ENCODE assay signal across 26 cellular contexts in the genomic region with DNA sequence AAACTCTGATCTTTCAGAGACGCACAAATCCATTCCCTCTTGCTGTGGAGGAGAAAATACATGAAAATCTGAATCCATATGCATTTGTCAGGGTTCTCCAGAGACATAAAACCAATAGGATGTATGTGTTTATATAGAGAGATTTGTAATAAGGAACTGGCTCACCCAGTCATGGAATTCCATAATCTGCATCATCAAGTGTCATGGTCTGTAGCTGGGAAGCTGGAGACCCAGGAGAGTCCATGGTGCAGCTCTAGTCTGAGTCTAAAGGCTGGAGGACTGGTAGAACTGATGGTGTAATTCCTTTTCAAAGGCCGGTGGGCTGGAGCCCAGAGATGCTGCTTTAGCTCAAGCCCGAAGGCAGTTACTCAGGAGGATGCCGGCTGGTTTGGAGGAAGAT.
DNase-seq lines count a peak whose midpoint lies in the region; ATAC-seq and TF ChIP-seq lines count a peak whose summit lies in the region.
"Had no signal": no experiment of that assay in that cellular context is flagged by ENCODE, and none has a peak within 500 bp of the region (broad histone marks: within the 10 kb centered on the region; RNA-seq: fewer than 3 reads in every experiment).

No MANE protein-coding gene starts in this region.

- POLR2A ChIA-PET in WTC11 (lab: Charles Lee), result no interaction called here

- H3K4me3 Mint-ChIP-seq in WTC11, result no peak overlapping the region
- H3K4me3 Mint-ChIP-seq: activated CD8-positive, alpha-beta T cell treated with anti-CD3 and anti-CD28 coated beads for 36 hours; stimulated activated naive CD8-positive, alpha-beta T cell treated with anti-CD3 and anti-CD28 coated beads, Interleukin-15, Interleukin-2, amounts not matched to agents 100 ng/mL and 50 ng/mL, for 24 hours had no signal

- ATAC-seq in WTC11 (no peak), HG02852 (IDR thresholded peaks at IDR 0.05; ENCODE audit: unreplicated experiment) (no peak)
- ATAC-seq in activated CD4-positive, CD25-positive, alpha-beta regulatory T cell treated with anti-CD3 and anti-CD28 coated beads, Interleukin-2, amount 50 U/mL, for 24 hours, result no peak
- ATAC-seq: activated CD8-positive, alpha-beta T cell treated with anti-CD3 and anti-CD28 coated beads for 36 hours; left lung; PC-3; right cardiac atrium had no signal

- peak; percentile 62 for DNase-seq in HCEC 1CT
- DNase-seq in WTC11 (ENCODE audit: low spot score), result no peak
- DNase-seq in hepatic stellate cell (ENCODE audit: low spot score), result peak; percentile 50
- no peak for DNase-seq in activated gamma-delta T cell treated with Interleukin-2 at 50 U/mL for 16 hours
- DNase-seq in dedifferentiated amniotic fluid mesenchymal stem cell (ENCODE audit: extremely low spot score), result no peak
- DNase-seq: activated CD8-positive, alpha-beta T cell treated with anti-CD3 and anti-CD28 coated beads for 36 hours; activated naive CD4-positive, alpha-beta T cell treated with anti-CD3 and anti-CD28 coated beads, Interleukin-2, amount 50 U/mL, for 16 hours; amniotic stem cell; DMS 273 treated with DMSO at 0.1 percent for 48 hours; effector CD4-positive, alpha-beta T cell; islet precursor cell; KBM-7; left lung; NCI-H1930; NCI-H524 treated with DMSO at 0.1 percent for 48 hours; PC-3; posterior cingulate gyrus; right cardiac atrium; SHP77; spleen; stimulated activated CD4-positive, alpha-beta T cell treated with anti-CD3 and anti-CD28 coated beads, Interleukin-2, amount 100 ng/mL, for 24 hours; stimulated activated CD8-positive, alpha-beta memory T cell treated with anti-CD3 and anti-CD28 coated beads, Interleukin-4, amount 100 ng/mL, for 48 hours; T-helper 2 cell had no signal

- H3K36me3 Mint-ChIP-seq in WTC11, result peaks cover 10% of the 10 kb centered on the region

- TF ChIP-seq CTCF in WTC11 (IDR thresholded peaks at IDR 0.05), result no peak

- no peaks in the 10 kb centered on the region for H3K9me3 Mint-ChIP-seq in WTC11
- H3K9me3 Mint-ChIP-seq: activated CD8-positive, alpha-beta T cell treated with anti-CD3 and anti-CD28 coated beads for 36 hours; stimulated activated naive CD8-positive, alpha-beta T cell treated with anti-CD3 and anti-CD28 coated beads, Interleukin-15, Interleukin-2, amounts not matched to agents 100 ng/mL and 50 ng/mL, for 24 hours had no signal

- peaks cover 80% of the 10 kb centered on the region for H3K4me1 Mint-ChIP-seq in WTC11

- CTCF ChIA-PET in WTC11 (lab: Charles Lee), result interaction anchor here (0.7 kb wide), 1 partner anchor 62 kb away, joined by 3 read pairs; no protein-coding TSS in a partner anchor

- H3K27ac Mint-ChIP-seq in WTC11, result peak overlapping the region; percentile 52; the same call in 1 of the 2 replicates
- H3K27ac Mint-ChIP-seq: activated CD8-positive, alpha-beta T cell treated with anti-CD3 and anti-CD28 coated beads for 36 hours; stimulated activated naive CD8-positive, alpha-beta T cell treated with anti-CD3 and anti-CD28 coated beads, Interleukin-15, Interleukin-2, amounts not matched to agents 100 ng/mL and 50 ng/mL, for 24 hours had no signal

- H3K27me3 Mint-ChIP-seq in WTC11 (ENCODE audit: low read depth), result no peaks in the 10 kb centered on the region
- H3K27me3 Mint-ChIP-seq: activated CD8-positive, alpha-beta T cell treated with anti-CD3 and anti-CD28 coated beads for 36 hours; stimulated activated naive CD8-positive, alpha-beta T cell treated with anti-CD3 and anti-CD28 coated beads, Interleukin-15, Interleukin-2, amounts not matched to agents 100 ng/mL and 50 ng/mL, for 24 hours had no signal

TF ChIP-seq in WTC11, 78 proteins besides CTCF, POLR2A, EP300 and RAD21:
- TF ChIP-seq GABPB1 (CRISPR knock-in tag; IDR thresholded peaks at IDR 0.05) (no peak), IRF2 (CRISPR knock-in tag; IDR thresholded peaks at IDR 0.05; ENCODE audit: borderline replicate concordance, low read depth) (no peak), FOXJ3 (CRISPR knock-in tag; IDR thresholded peaks at IDR 0.05; ENCODE audit: borderline replicate concordance) (no peak)
- TF ChIP-seq, protein P1, sequence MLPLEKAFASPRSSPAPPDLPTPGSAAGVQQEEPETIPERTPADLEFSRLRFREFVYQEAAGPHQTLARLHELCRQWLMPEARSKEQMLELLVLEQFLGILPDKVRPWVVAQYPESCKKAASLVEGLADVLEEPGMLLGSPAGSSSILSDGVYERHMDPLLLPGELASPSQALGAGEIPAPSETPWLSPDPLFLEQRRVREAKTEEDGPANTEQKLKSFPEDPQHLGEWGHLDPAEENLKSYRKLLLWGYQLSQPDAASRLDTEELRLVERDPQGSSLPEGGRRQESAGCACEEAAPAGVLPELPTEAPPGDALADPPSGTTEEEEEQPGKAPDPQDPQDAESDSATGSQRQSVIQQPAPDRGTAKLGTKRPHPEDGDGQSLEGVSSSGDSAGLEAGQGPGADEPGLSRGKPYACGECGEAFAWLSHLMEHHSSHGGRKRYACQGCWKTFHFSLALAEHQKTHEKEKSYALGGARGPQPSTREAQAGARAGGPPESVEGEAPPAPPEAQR (CRISPR knock-in tag; IDR thresholded peaks at IDR 0.05), result no peak
- TF ChIP-seq, protein P2, sequence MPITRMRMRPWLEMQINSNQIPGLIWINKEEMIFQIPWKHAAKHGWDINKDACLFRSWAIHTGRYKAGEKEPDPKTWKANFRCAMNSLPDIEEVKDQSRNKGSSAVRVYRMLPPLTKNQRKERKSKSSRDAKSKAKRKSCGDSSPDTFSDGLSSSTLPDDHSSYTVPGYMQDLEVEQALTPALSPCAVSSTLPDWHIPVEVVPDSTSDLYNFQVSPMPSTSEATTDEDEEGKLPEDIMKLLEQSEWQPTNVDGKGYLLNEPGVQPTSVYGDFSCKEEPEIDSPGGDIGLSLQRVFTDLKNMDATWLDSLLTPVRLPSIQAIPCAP (CRISPR knock-in tag; IDR thresholded peaks at IDR 0.05), result no peak
TF ChIP-seq in WTC11: peak in this region for 0.

Comparison
In these comparisons a context has a peak if more than half of its experiments do, and no peak if none do; other contexts are left out.
1. DNase-seq: peak in HCEC 1CT (single experiment) and hepatic stellate cell (single experiment); none in WTC11 (single experiment), activated gamma-delta T cell treated with Interleukin-2 at 50 U/mL for 16 hours (single experiment) and dedifferentiated amniotic fluid mesenchymal stem cell (single experiment).